In the genomic region with DNA sequence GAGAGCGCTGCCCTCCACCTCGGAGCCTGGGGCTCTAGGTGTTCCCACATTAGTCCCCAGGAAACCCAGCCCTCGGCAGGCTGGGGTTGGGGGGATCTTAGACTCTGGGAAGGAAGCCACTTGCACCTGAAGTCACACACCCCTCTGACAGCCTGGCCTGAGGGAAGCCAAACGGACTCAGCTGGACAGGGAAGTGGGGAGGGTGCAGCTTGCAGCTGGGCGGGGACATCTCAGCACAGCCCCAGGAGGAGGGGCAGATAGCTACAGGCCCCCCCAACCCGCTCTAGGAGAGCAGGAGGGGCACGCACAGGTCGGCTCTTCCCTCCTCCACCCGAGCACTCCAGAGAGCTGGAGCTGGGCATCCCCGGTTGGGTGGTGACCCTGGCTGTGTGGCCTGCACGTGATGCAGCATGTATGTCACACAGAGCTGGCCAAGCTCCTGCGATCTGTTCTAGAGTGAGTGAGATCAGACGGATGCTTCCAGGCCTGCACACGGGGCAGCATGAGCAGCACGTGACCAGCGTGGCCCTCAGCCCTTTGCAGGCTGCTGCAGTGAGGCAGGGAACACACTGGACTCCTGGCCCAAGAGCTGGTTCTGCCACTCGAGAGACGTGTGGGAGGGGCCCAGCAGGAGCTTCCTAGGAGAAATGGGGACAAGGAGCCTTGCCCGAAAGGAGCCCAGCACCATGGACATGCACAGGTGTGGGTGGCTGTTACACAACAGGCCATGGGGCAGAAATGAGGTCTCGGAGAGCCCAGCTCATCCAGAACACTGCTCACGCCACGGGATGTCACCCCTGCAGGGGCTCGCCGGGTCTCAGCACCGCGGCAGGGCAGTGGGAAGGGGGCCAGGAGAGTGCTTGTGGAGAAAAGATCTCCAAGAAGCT, we compare ENCODE assay signal across 13 cellular contexts. TPM values are rescaled to one million over a fixed set of nuclear protein-coding genes. Genes with fewer than 3 reads are reported as not detected.
DNase-seq lines count a peak whose midpoint lies in the region; ATAC-seq and TF ChIP-seq lines count a peak whose summit lies in the region.
"Had no signal": no experiment of that assay in that cellular context is flagged by ENCODE, and none has a peak within 500 bp of the region (broad histone marks: within the 10 kb centered on the region; RNA-seq: fewer than 3 reads in every experiment).

No MANE protein-coding gene starts in this region.

- H3K4me2 ChIP-seq in OCI-LY7 (ENCODE audit: low read length) = no peak overlapping the region

- ATAC-seq in Panc1 (peak; percentile 57), lung (ENCODE audit: insufficient read depth, low FRiP score) (peak; percentile 58)
- ATAC-seq: activated T-cell treated with anti-CD3 and anti-CD28 coated beads, Interleukin-2, amount 50 U/mL, for 4 hours had no signal

- no peaks in the 10 kb centered on the region for H3K36me3 ChIP-seq in Panc1 (ENCODE audit: control insufficient read depth, insufficient read depth, low read length)
- peaks cover 0 to 52% of the 10 kb centered on the region in 2 donors for H3K36me3 ChIP-seq in lung (ENCODE audit: control insufficient read depth in 2 of 2, insufficient read depth in 2 of 2, low read length in 2 of 2)
- no peaks in the 10 kb centered on the region for H3K36me3 ChIP-seq in transverse colon
- H3K36me3 ChIP-seq in OCI-LY7 (ENCODE audit: insufficient read depth, low read length) = no peaks in the 10 kb centered on the region

- H2AFZ ChIP-seq in OCI-LY7 (ENCODE audit: low read length) = no peak overlapping the region

- intact Hi-C loops in Panc1 (cut with micrococcal nuclease; ENCODE audit: unreplicated experiment) = no loop called here
- intact Hi-C loops in transverse colon (cut with DNase I; ENCODE audit: low total_unique reads) = no loop called here
- intact Hi-C loops in OCI-LY7 (cut with micrococcal nuclease; ENCODE audit: unreplicated experiment) = no loop called here

- BruUV-seq in Panc1 (replicated peaks; lab: Mats Ljungman, UMichigan) = no TSS peak
- BruUV-seq in OCI-LY7 (replicated peaks; lab: Mats Ljungman, UMichigan) = no TSS peak

- H3K4me1 ChIP-seq in Panc1 (ENCODE audit: control insufficient read depth, insufficient read depth, low read length) = no peaks in the 10 kb centered on the region
- peaks cover 5 to 12% of the 10 kb centered on the region in 2 donors for H3K4me1 ChIP-seq in lung (ENCODE audit: control insufficient read depth in 2 of 2, insufficient read depth in 2 of 2, low read length in 2 of 2)
- H3K4me1 ChIP-seq in transverse colon = peaks cover 0 to 7% (median 0%) of the 10 kb centered on the region in 4 donors
- H3K4me1 ChIP-seq in OCI-LY7 (ENCODE audit: insufficient read depth, low read length, poor library complexity, severe bottlenecking) = no peaks in the 10 kb centered on the region

- 60 to 75% methylated on average over 25 to 26 of the region's 26 CpGs for WGBS in lung, 2 donors
- WGBS in transverse colon (ENCODE audit: low coverage in 1 of 2), 2 donors = 67% methylated on average over 22 of the region's 26 CpGs; no CpG with 5 or more reads in 1 of the 2 donors

- H3K27ac ChIP-seq in Panc1 (ENCODE audit: low read length) (no peak overlapping the region), lung (ENCODE audit: low read depth in 1 of 2, low read length in 1 of 2) (peak overlapping the region; percentile 15 to 17), transverse colon (peak overlapping the region in 1 of 4 donors; percentile 61), OCI-LY7 (ENCODE audit: low read depth, low read length, poor library complexity, severe bottlenecking) (no peak overlapping the region)

- CTCF ChIA-PET in Panc1 (lab: Charles Lee) = interaction anchor here (0.5 to 0.6 kb wide), 2 partner anchors 31 to 157 kb away, joined by 3 to 5 read pairs; no protein-coding TSS in a partner anchor
- CTCF ChIA-PET in OCI-LY7 (lab: Charles Lee; ENCODE audit: unreplicated experiment) = no interaction called here

- TF ChIP-seq EP300 in transverse colon (IDR thresholded peaks at IDR 0.05; ENCODE audit: low read depth) = no peak

- no peaks in the 10 kb centered on the region for H3K27me3 ChIP-seq in Panc1 (ENCODE audit: control insufficient read depth, insufficient read depth, low read length)
- H3K27me3 ChIP-seq in lung (ENCODE audit: control insufficient read depth, insufficient read depth) = no peaks in the 10 kb centered on the region
- H3K27me3 ChIP-seq in transverse colon = no peaks in the 10 kb centered on the region

- no peak overlapping the region for H3K4me3 ChIP-seq in Panc1 (ENCODE audit: low read depth in 2 of 2, low read length in 2 of 2)
- H3K4me3 ChIP-seq in lung = no peak overlapping the region
- no peak overlapping the region for H3K4me3 ChIP-seq in transverse colon
- H3K4me3 ChIP-seq in OCI-LY7 (ENCODE audit: low read depth, low read length, poor library complexity, severe bottlenecking) = no peak overlapping the region

- DNase-seq in Panc1 (ENCODE audit: low read depth, low spot score) (no peak), foreskin melanocyte (peak; percentile 59), lung (ENCODE audit: low spot score) (peak; percentile 54), transverse colon (peak; percentile 30), OCI-LY7 (ENCODE audit: low spot score) (no peak), SIG-M5 (lab: John Stamatoyannopoulos, UW) (no peak), activated T-cell treated with anti-CD3 and anti-CD28 coated beads for 4 hours (no peak)
- DNase-seq in stimulated activated CD4-positive, alpha-beta T cell treated with anti-CD3 and anti-CD28 coated beads, Interleukin-4, amount 100 ng/mL, for 24 hours = no peak
- DNase-seq: activated T-cell treated with anti-CD3 and anti-CD28 coated beads, Interleukin-2, amount 50 U/mL, for 4 hours; CD4-positive, alpha-beta T cell; GF-D8; Karpas-422; stimulated activated CD4-positive, alpha-beta T cell treated with anti-CD3 and anti-CD28 coated beads, Interleukin-12 subunit alpha, Interleukin-12 subunit beta, amount 100 ng/mL, for 4 hours had no signal

- POLR2A ChIA-PET in Panc1 (lab: Charles Lee) = no interaction called here
- POLR2A ChIA-PET in OCI-LY7 (lab: Charles Lee) = interaction anchor here (0.7 kb wide), 1 partner anchor 340 kb away, joined by 3 read pairs; a partner anchor contains a TSS

- no peak for TF ChIP-seq POLR2A in transverse colon (IDR thresholded peaks at IDR 0.05)

- in situ Hi-C loops in Panc1 (cut with HindIII; ENCODE audit: low pct_unique_long_range_greater_than_20kb, low sequenced_read_pairs) (no loop called here), transverse colon (cut with MboI; ENCODE audit: low pct_ligation_motif_present in 1 of 4, low pct_unique_long_range_greater_than_20kb in 1 of 4, low sequenced_read_pairs in 3 of 4) (no loop called here)

- no peaks in the 10 kb centered on the region for H3K9me3 ChIP-seq in Panc1 (ENCODE audit: control insufficient read depth, insufficient read depth, low read depth, low read length)
- H3K9me3 ChIP-seq in lung (ENCODE audit: control insufficient read depth in 2 of 2, insufficient read depth in 1 of 2, low read length in 1 of 2) = no peaks in the 10 kb centered on the region
- H3K9me3 ChIP-seq in transverse colon = no peaks in the 10 kb centered on the region
- H3K9me3 ChIP-seq in OCI-LY7 (ENCODE audit: low read length) = no peaks in the 10 kb centered on the region

- no peaks in the 10 kb centered on the region for H3K9me2 ChIP-seq in OCI-LY7 (ENCODE audit: insufficient read depth, low read length)

- no peaks in the 10 kb centered on the region for H4K20me1 ChIP-seq in OCI-LY7 (ENCODE audit: insufficient read depth, low read length)

- H3K79me2 ChIP-seq in OCI-LY7 (ENCODE audit: insufficient read depth, low read depth, low read length) = no peaks in the 10 kb centered on the region

- TF ChIP-seq CTCF in Panc1 (IDR thresholded peaks at IDR 0.05) (no peak), lung (IDR thresholded peaks at IDR 0.05; ENCODE audit: control extremely low read depth, extremely low read depth) (no peak), transverse colon (IDR thresholded peaks at IDR 0.05) (no peak), OCI-LY7 (conservative IDR thresholded peaks at IDR 0.05; ENCODE audit: low read length) (no peak)

RNA-seq across cellular contexts. Expression of a gene that starts 15.4 kb away (rescaled TPM):
- total RNA-seq in Panc1 (2021; ENCODE audit: unreplicated experiment) (51.5 TPM), lung (100 to 1,000 TPM in 1 of 2 donors, 10 to 100 TPM in 1; 84.6 to 137 TPM), transverse colon (10 to 100 TPM in 2 of 4 donors, 1 to 10 TPM in 2; 5.2 to 46.8 (median 13.5) TPM), OCI-LY7 (2022) (0.61 TPM in 1 of 2 replicates, not detected in the other)
- 79.0 TPM for polyA plus RNA-seq in Panc1 (2012; ENCODE audit: insufficient read length)
- 10 to 100 TPM; 65.9 to 94.5 TPM for polyA plus RNA-seq in lung
- not detected in 2 replicates for total RNA-seq in OCI-LY7 (2014; rRNA removed; shearing (Covaris generic))
- total RNA-seq: CD4-positive, alpha-beta T cell had no signal

RNA-seq across cellular contexts. Expression of a gene that starts 51.3 kb away (rescaled TPM):
- total RNA-seq in Panc1 (2021; ENCODE audit: unreplicated experiment) (8.1 TPM), lung (10 to 100 TPM; 14.9 to 39.3 TPM), transverse colon (10 to 100 TPM; 11.3 to 28.4 (median 22.3) TPM), OCI-LY7 (2022) (43.0 and 43.5 TPM in 2 replicates)
- polyA plus RNA-seq in Panc1 (2012; ENCODE audit: insufficient read length) = 13.4 TPM
- polyA plus RNA-seq in lung = 10 to 100 TPM; 15.2 to 25.0 TPM
- total RNA-seq in OCI-LY7 (2014; rRNA removed; shearing (Covaris generic)) = 25.8 and 37.4 TPM in 2 replicates

Comparison
In these comparisons a context has a peak if more than half of its experiments do, and no peak if none do; other contexts are left out.
1. DNase-seq: peak in foreskin melanocyte (single experiment), lung (single experiment) and transverse colon (single experiment); none in Panc1 (single experiment), stimulated activated CD4-positive, alpha-beta T cell treated with anti-CD3 and anti-CD28 coated beads, Interleukin-4, amount 100 ng/mL, for 24 hours (single experiment), OCI-LY7 (single experiment), SIG-M5 (single experiment) and activated T-cell treated with anti-CD3 and anti-CD28 coated beads for 4 hours (single experiment).
2. H3K27ac ChIP-seq: peak in lung (2 of 2); none in Panc1 (single experiment) and OCI-LY7 (single experiment).